Comparison of ENCODE assay signal across 1 cellular context in the genomic region with DNA sequence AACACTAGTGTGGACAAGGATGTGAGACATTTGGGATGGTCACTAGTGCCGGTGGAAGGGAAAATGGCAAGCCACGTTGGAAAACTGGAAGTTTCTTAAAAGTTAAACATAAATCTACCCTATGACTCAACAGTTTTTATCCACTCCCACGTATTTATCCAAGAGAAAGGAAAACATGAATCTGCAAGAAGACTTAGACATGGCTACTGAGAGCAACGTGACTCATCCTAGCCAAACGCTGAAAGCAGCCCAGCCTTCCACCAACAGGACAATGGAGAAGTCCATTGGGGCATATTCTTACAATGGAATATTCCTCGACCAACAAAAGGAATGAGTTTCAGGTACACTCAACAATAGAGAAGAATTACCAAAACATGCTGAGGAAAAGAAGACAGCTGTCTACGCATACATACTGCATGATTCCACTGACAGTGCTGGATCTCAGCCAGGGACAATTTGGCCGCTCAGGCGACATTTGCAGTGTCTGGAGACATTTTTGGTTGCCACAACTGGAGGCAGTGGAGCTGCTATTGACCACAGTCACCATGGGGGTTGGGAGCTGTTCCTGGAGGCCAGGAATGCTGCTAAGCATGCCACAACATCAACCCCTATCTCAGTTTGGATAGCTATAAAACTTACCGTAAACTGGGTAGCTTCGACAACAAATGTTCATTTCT.
A peak's percentile ranks its signal among the peaks of the same experiment; 100 is the strongest.
TF ChIP-seq lines count a peak whose summit lies in the region.

No MANE protein-coding gene starts in this region.

TF ChIP-seq in K562, 482 proteins besides CTCF, POLR2A, EP300 and RAD21 (continued from another document):
- TF ChIP-seq, protein P1, sequence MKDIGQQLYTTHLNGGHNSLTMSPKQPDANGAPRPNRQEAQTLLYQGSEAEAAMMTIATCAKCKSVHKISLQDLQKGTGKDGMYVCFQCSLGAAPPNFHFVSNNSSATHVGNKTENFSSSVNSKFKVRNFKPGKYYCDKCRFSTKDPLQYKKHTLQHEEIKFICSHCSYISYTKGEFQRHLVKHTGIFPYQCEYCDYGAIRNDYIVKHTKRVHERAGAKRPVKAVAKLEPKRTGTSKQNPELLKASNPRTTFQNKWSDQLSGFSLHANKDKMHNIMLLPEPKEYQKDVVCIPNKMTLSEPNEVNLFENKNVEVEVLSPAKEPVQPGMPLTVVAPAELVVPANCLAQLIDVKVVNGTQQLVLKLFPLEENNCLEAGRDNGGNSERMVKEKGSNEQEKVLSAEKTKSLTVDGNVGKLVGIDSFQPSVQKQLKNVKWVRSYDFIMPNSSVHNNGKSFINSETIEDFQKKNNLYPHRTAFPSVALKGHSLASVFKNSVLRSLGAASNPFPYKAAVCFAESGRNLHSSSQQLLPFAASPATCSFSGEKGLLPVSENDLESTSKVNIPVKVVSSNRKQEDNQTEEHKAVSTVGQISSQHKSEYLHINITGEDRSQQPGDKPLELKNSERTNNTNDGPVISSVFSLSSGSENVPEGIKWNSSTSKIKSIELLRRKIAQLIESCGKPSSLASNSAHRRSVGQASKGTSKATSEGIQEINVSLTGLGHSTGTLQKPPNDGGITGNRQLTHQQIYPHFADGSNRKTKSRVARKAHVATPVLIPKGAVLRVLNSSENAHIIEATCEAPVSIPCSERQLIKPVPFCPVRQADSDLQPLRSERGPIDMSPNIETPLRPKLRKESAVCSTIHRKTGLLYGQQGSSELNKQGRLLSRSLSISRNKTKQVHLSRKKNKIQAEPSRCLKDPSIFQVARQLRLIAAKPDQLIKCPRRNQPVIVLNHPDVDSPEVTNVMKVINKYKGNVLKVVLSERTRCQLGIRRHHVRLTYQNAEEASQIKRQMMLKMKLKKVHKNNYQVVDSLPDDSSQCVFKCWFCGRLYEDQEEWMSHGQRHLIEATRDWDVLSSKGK (CRISPR knock-in tag; IDR thresholded peaks at IDR 0.05), result no peak
- TF ChIP-seq FOSL1 (tag; conservative IDR thresholded peaks at IDR 0.05), result peak; percentile 91
- peak; percentile 34; the same call in 1 of the 2 replicates for TF ChIP-seq JUND (IDR thresholded peaks at IDR 0.05; ENCODE audit: borderline replicate concordance, low read depth, low read length)
- TF ChIP-seq JUND (tag; IDR thresholded peaks at IDR 0.05; ENCODE audit: borderline replicate concordance, low read depth, low read length), result peak; percentile 45; the same call in 1 of the 3 replicates
- TF ChIP-seq ESRRB (CRISPR knock-in tag; IDR thresholded peaks at IDR 0.05; ENCODE audit: borderline replicate concordance), result no peak
- TF ChIP-seq TAL1 (IDR thresholded peaks at IDR 0.05), result no peak
- peak; percentile 41 for TF ChIP-seq NFE2L1 (tag; IDR thresholded peaks at IDR 0.05; ENCODE audit: borderline replicate concordance, low read depth)
- no peak for TF ChIP-seq DDX20 (tag; IDR thresholded peaks at IDR 0.05; ENCODE audit: low read depth)
